ENCODE assay signal across 20 cellular contexts in genomic region chr22:27175444-27175843, GRCh38.
"Had no signal": no experiment of that assay in that cellular context is flagged by ENCODE, and none has a peak within 500 bp of the region (broad histone marks: within the 10 kb centered on the region; RNA-seq: fewer than 3 reads in every experiment).

No MANE protein-coding gene starts in this region.

- H3K4me1 Mint-ChIP-seq: activated CD4-positive, alpha-beta T cell treated with anti-CD3 and anti-CD28 coated beads, Interleukin-2, amount 10 ng/mL, durations not matched to agents 7 days and 5 days; naive B cell; T-cell had no signal

- DNase-seq: activated CD4-positive, alpha-beta T cell treated with anti-CD3 and anti-CD28 coated beads, Interleukin-2, amount 10 ng/mL, durations not matched to agents 7 days and 5 days; activated CD4-positive, CD25-positive, alpha-beta regulatory T cell; activated CD8-positive, alpha-beta memory T cell treated with anti-CD3 and anti-CD28 coated beads, Interleukin-2, amount 50 U/mL, for 4 hours; activated effector memory CD4-positive, alpha-beta T cell treated with anti-CD3 and anti-CD28 coated beads, Interleukin-2, amount 50 U/mL, for 16 hours; activated naive CD4-positive, alpha-beta T cell treated with anti-CD3 and anti-CD28 coated beads, Interleukin-2, amount 50 U/mL, for 16 hours; activated T-cell treated with anti-CD3 and anti-CD28 coated beads, Interleukin-2, amount 50 U/mL, for 48 hours; aorta; cerebellar nuclear complex; effector memory CD8-positive, alpha-beta T cell; foreskin keratinocyte; kidney; left ventricle myocardium superior; mucosa of descending colon; naive B cell; ovary; spleen; stimulated activated naive CD4-positive, alpha-beta T cell; T-cell had no signal

- ATAC-seq: effector memory CD8-positive, alpha-beta T cell; foreskin keratinocyte; left ventricle myocardium superior; mucosa of descending colon; SK-N-SH treated with all-trans-retinoic acid at 6 μM for 48 hours; T-cell had no signal

- H3K36me3 Mint-ChIP-seq: naive B cell, T-cell had no signal

- H3K27ac Mint-ChIP-seq: activated CD4-positive, alpha-beta T cell treated with anti-CD3 and anti-CD28 coated beads, Interleukin-2, amount 10 ng/mL, durations not matched to agents 7 days and 5 days; effector memory CD8-positive, alpha-beta T cell; T-cell had no signal

- H3K9me3 Mint-ChIP-seq: activated CD4-positive, alpha-beta T cell treated with anti-CD3 and anti-CD28 coated beads, Interleukin-2, amount 10 ng/mL, durations not matched to agents 7 days and 5 days; effector memory CD8-positive, alpha-beta T cell; neural crest cell; T-cell had no signal

- H3K4me3 Mint-ChIP-seq: activated CD4-positive, alpha-beta T cell treated with anti-CD3 and anti-CD28 coated beads, Interleukin-2, amount 10 ng/mL, durations not matched to agents 7 days and 5 days; effector memory CD8-positive, alpha-beta T cell; naive B cell; neural crest cell; T-cell had no signal
